In genomic region chr7:143287935-143288826, GRCh38 we compare ENCODE assay signal across 8 cellular contexts. TPM values are rescaled to one million over a fixed set of nuclear protein-coding genes. Genes with fewer than 3 reads are reported as not detected.
DNase-seq lines count a peak whose midpoint lies in the region; ATAC-seq and TF ChIP-seq lines count a peak whose summit lies in the region.

CASP2 (plus strand) TSS chr7:143288351; CDS start chr7:143288456, 105 bp downstream.

- H3K36me3 ChIP-seq in PC-3 (ENCODE audit: low read depth, low read length) (peaks cover 20% of the 10 kb centered on the region), mucosa of rectum (ENCODE audit: control insufficient read depth in 2 of 2, insufficient read depth in 2 of 2, low read length in 2 of 2) (peaks cover 9 to 11% of the 10 kb centered on the region in 2 donors)

- BruUV-seq in PC-3 (replicated peaks; lab: Mats Ljungman, UMichigan), result no TSS peak

- TF ChIP-seq CTCF in PC-3 (conservative IDR thresholded peaks at IDR 0.05; ENCODE audit: low read depth, low read length) (0 out of 2 replicates have a peak, but pooled peaks have one; percentile 13), epithelial cell of proximal tubule (conservative IDR thresholded peaks at IDR 0.05; ENCODE audit: low read depth, low read length) (peak; percentile 36)

- ATAC-seq in GM21717 (IDR thresholded peaks at IDR 0.05; ENCODE audit: unreplicated experiment) (peak; percentile 88), PC-3 (peak; percentile 71)

- peak; percentile 99 for DNase-seq in DMS53 (lab: John Stamatoyannopoulos, UW)
- DNase-seq in Jurkat, Clone E6-1 (ENCODE audit: low read depth, low spot score), result peak; percentile 93
- DNase-seq in PC-3, result peak; percentile 92
- peak; percentile 99 for DNase-seq in activated T-cell treated with anti-CD3 and anti-CD28 coated beads for 48 hours (ENCODE audit: low read depth)
- DNase-seq in epithelial cell of proximal tubule (ENCODE audit: low read depth), result no peak
- peak; percentile 96 to 97 for DNase-seq in stimulated activated CD8-positive, alpha-beta memory T cell treated with anti-CD3 and anti-CD28 coated beads, Interleukin-4, amount 100 ng/mL, for 4 hours (ENCODE audit: low read depth in 2 of 2, low spot score in 1 of 2)

- POLR2A ChIA-PET in PC-3 (lab: Charles Lee; ENCODE audit: unreplicated experiment), result interaction anchor here (1.0 kb wide), 1 partner anchor 9 kb away, joined by 6 read pairs; no protein-coding TSS in a partner anchor

- no peaks in the 10 kb centered on the region for H3K9me2 ChIP-seq in PC-3 (replicated peaks; ENCODE audit: low read length)

- H3K27ac ChIP-seq in PC-3 (ENCODE audit: low read length) (peak within 1 kb of the TSS; percentile 87), mucosa of rectum (ENCODE audit: low read depth in 2 of 2, low read length in 2 of 2) (peak within 1 kb of the TSS; percentile 83 to 87)

- H2AFZ ChIP-seq in PC-3 (ENCODE audit: low read length), result peak within 1 kb of the TSS; percentile 79

- H3K9me3 ChIP-seq in PC-3 (ENCODE audit: low read length) (no peaks in the 10 kb centered on the region), mucosa of rectum (ENCODE audit: control insufficient read depth in 2 of 2, low read length in 2 of 2) (no peaks in the 10 kb centered on the region)

- peaks cover 18% of the 10 kb centered on the region; the same call in 1 of the 2 replicates for H4K20me1 ChIP-seq in PC-3 (ENCODE audit: low read length)

- CTCF ChIA-PET in PC-3 (lab: Charles Lee), result interaction anchor here (0.9 kb wide), 2 partner anchors 11 to 73 kb away, joined by 3 to 5 read pairs; no protein-coding TSS in a partner anchor

- intact Hi-C loops in PC-3 (cut with micrococcal nuclease), result loop anchor here (1.0 kb wide), 1 partner anchor 13 kb away; no protein-coding TSS in a partner anchor

- H3K9ac ChIP-seq in PC-3 (ENCODE audit: low read length), result peak within 1 kb of the TSS; percentile 99
- H3K9ac ChIP-seq in mucosa of rectum (ENCODE audit: low read depth in 1 of 2, low read length in 2 of 2), result peak within 1 kb of the TSS; percentile 87 to 92

- peak within 1 kb of the TSS; percentile 99 for H3K4me2 ChIP-seq in PC-3 (ENCODE audit: low read length)

- peak within 1 kb of the TSS; percentile 97 for H3K4me3 ChIP-seq in Jurkat, Clone E6-1 (ENCODE audit: low read length)
- peak within 1 kb of the TSS; percentile 95 for H3K4me3 ChIP-seq in PC-3 (ENCODE audit: low read length)
- peak within 1 kb of the TSS; percentile 96 for H3K4me3 ChIP-seq in epithelial cell of proximal tubule (ENCODE audit: low read depth, low read length)
- H3K4me3 ChIP-seq in mucosa of rectum (ENCODE audit: low read length in 2 of 2), result peak within 1 kb of the TSS; percentile 95

- peaks cover 47% of the 10 kb centered on the region for H3K4me1 ChIP-seq in PC-3 (ENCODE audit: insufficient read depth, low read length)
- peaks cover 44 to 46% of the 10 kb centered on the region in 2 donors for H3K4me1 ChIP-seq in mucosa of rectum (ENCODE audit: control insufficient read depth in 2 of 2, insufficient read depth in 2 of 2, low read length in 2 of 2)

- H3K27me3 ChIP-seq in PC-3 (ENCODE audit: low read length) (no peaks in the 10 kb centered on the region), mucosa of rectum (ENCODE audit: control insufficient read depth in 2 of 2, insufficient read depth in 2 of 2, low read length in 2 of 2) (no peaks in the 10 kb centered on the region)

- H3K79me2 ChIP-seq in PC-3 (ENCODE audit: low read length), result peaks cover 51% of the 10 kb centered on the region

- H3F3A ChIP-seq in PC-3 (ENCODE audit: low read length, unreplicated experiment), result no peaks in the 10 kb centered on the region

RNA-seq across cellular contexts. Expression of gene CASP2, which starts in this region (rescaled TPM):
- 21.1 TPM for polyA plus RNA-seq in Jurkat, Clone E6-1 (2012; ENCODE audit: insufficient read depth, insufficient read length)
- total RNA-seq in PC-3 (2014; rRNA removed) (25.1 and 26.4 TPM in 2 replicates), epithelial cell of proximal tubule (17.8 and 18.7 TPM in 2 replicates)
